Comparison of ENCODE assay signal across 23 cellular contexts in genomic region chr5:169065400-169065799, GRCh38.
"Had no signal": no experiment of that assay in that cellular context is flagged by ENCODE, and none has a peak within 500 bp of the region (broad histone marks: within the 10 kb centered on the region; RNA-seq: fewer than 3 reads in every experiment).

No MANE protein-coding gene starts in this region.

- FAIRE-seq: endothelial cell of umbilical vein had no signal

- H3K9me3 ChIP-seq: breast epithelium, colonic mucosa, gastroesophageal sphincter, spleen, thoracic aorta, upper lobe of right lung had no signal

- H3K4me3 ChIP-seq: breast epithelium, colonic mucosa, dorsolateral prefrontal cortex, gastroesophageal sphincter, spleen, thoracic aorta, upper lobe of right lung had no signal

- H3K4me1 ChIP-seq: breast epithelium, colonic mucosa had no signal

- H3K27ac ChIP-seq: colonic mucosa, dorsolateral prefrontal cortex, gastroesophageal sphincter, upper lobe of right lung, WERI-Rb-1 had no signal

- ATAC-seq: activated naive CD4-positive, alpha-beta T cell treated with anti-CD3 and anti-CD28 coated beads, Interleukin-2, amount 50 U/mL, for 72 hours; effector memory CD8-positive, alpha-beta T cell; esophagus mucosa; gastroesophageal sphincter; left ventricle myocardium superior; natural killer cell treated with Interleukin-12 subunit alpha and Interleukin-12 subunit beta and Interleukin-15 and Interleukin-18, amount 100 ng/mL, for 72 hours; upper lobe of right lung had no signal

- H3K36me3 ChIP-seq: breast epithelium, colonic mucosa, gastroesophageal sphincter, spleen, thoracic aorta, upper lobe of right lung, WERI-Rb-1 had no signal

- H3K27me3 ChIP-seq: breast epithelium, colonic mucosa, gastroesophageal sphincter, upper lobe of right lung had no signal

- DNase-seq: activated CD4-positive, alpha-beta T cell treated with anti-CD3 and anti-CD28 coated beads, Interleukin-2, amount 10 ng/mL, durations not matched to agents 7 days and 5 days; activated CD4-positive, CD25-positive, alpha-beta regulatory T cell treated with anti-CD3 and anti-CD28 coated beads, Interleukin-2, amount 50 U/mL, for 72 hours; activated gamma-delta T cell treated with Interleukin-2 at 50 U/mL for 16 hours; activated T-cell treated with anti-CD3 and anti-CD28 coated beads, Interleukin-2, amount 50 U/mL, for 1 hour; colonic mucosa; dorsolateral prefrontal cortex; effector memory CD8-positive, alpha-beta T cell; head of caudate nucleus; hypothalamus; left ventricle myocardium superior; retina; spleen; stimulated activated CD4-positive, alpha-beta T cell treated with anti-CD3 and anti-CD28 coated beads, Interleukin-4, amount 100 ng/mL, for 1 hour; stimulated activated naive CD4-positive, alpha-beta T cell treated with Interleukin-2 at 50 U/mL for 16 hours; upper lobe of right lung; WERI-Rb-1 had no signal
